ENCODE assay signal across 1 cellular context in the genomic region with DNA sequence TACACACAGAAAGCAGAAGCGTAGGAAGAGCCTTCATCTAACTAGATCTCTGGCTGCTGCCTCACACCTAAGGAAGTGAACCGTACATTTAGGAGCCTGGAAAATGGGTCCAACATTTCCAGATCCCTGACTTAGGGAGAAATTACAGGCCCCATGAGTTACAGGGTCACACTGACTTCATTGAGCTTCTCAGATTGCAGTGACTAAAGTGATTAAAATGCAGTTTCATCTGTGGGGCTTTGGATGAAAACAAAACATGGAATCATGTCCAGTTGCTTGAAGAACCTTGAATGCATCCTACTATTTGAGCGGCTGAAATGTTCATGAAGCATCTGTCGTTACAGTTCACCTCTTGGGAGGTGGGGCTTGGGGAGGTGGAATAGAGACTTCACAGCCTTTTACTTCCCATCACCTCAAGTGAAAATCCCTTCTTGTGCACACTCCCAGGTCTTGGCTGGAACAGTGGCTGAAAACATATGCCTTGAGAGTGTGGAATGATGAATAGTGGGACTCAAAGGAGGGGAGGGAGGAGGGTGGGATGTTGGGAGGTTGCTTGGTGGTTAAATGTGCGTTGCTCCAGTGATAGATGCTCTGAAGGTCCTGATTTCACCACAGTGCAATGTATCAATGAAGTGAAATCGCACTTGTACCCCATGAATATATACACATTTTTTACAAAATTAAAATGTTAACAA.
TF ChIP-seq lines count a peak whose summit lies in the region.

No MANE protein-coding gene starts in this region.

TF ChIP-seq in SK-N-SH treated with all-trans-retinoic acid at 6 μM for 48 hours, 23 proteins besides CTCF, POLR2A, EP300 and RAD21 (continued from another document):
- TF ChIP-seq, protein P1, sequence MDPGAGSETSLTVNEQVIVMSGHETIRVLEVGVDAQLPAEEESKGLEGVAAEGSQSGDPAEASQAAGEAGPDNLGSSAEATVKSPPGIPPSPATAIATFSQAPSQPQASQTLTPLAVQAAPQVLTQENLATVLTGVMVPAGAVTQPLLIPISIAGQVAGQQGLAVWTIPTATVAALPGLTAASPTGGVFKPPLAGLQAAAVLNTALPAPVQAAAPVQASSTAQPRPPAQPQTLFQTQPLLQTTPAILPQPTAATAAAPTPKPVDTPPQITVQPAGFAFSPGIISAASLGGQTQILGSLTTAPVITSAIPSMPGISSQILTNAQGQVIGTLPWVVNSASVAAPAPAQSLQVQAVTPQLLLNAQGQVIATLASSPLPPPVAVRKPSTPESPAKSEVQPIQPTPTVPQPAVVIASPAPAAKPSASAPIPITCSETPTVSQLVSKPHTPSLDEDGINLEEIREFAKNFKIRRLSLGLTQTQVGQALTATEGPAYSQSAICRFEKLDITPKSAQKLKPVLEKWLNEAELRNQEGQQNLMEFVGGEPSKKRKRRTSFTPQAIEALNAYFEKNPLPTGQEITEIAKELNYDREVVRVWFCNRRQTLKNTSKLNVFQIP (CRISPR knock-in tag; IDR thresholded peaks at IDR 0.05; ENCODE audit: borderline replicate concordance, low read depth) = no peak
- TF ChIP-seq ARNTL (CRISPR knock-in tag; IDR thresholded peaks at IDR 0.05; ENCODE audit: borderline replicate concordance, low read depth) (no peak), TOX (CRISPR knock-in tag; IDR thresholded peaks at IDR 0.05; ENCODE audit: borderline replicate concordance) (no peak), RARB (CRISPR knock-in tag; IDR thresholded peaks at IDR 0.05) (no peak), ISL1 (CRISPR knock-in tag; IDR thresholded peaks at IDR 0.05) (no peak)
